ENCODE assay signal across 1 cellular context in the genomic region with DNA sequence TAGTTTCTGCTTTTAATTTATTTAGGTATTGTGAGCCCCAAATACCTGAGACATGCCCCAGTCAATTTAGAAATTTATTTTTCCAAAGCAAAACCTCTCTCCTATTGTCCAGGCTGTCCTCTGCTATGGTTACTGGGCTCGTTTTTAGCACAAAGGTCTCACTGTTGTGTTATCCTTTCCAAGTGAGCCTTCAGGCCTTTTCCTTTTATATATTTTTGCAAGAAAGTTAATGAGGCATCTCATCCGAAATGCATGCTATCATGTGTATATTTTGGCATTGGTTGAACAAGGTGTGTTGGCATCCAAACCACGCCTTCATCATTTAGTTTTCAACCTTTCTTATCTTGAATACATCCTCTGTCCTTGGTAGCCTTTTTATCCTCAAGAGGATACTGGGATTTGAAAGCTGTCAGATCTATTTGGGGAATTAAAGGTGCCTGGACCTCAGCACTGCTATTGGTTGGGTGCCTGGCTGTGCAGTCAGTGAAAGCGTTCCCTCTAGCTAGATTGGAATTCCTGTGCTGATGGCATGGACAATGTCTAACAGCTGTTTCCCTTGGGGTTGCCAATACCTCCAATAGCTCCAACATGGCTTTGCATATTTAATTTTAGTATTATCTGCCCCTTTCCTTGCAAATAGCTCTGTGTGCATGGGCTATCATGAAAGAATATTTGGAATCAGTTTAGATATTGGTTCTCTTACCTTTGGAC. TPM values are rescaled to one million over a fixed set of nuclear protein-coding genes. Genes with fewer than 3 reads are reported as not detected.
"Had no signal": no experiment of that assay in that cellular context is flagged by ENCODE, and none has a peak within 500 bp of the region (broad histone marks: within the 10 kb centered on the region; RNA-seq: fewer than 3 reads in every experiment).

No MANE protein-coding gene starts in this region.

RNA-seq across cellular contexts. Expression of a gene that starts 10.7 kb away (rescaled TPM):
- total RNA-seq: naive thymus-derived CD8-positive, alpha-beta T cell had no signal
- polyA plus RNA-seq: naive thymus-derived CD8-positive, alpha-beta T cell had no signal
